In the genomic region with DNA sequence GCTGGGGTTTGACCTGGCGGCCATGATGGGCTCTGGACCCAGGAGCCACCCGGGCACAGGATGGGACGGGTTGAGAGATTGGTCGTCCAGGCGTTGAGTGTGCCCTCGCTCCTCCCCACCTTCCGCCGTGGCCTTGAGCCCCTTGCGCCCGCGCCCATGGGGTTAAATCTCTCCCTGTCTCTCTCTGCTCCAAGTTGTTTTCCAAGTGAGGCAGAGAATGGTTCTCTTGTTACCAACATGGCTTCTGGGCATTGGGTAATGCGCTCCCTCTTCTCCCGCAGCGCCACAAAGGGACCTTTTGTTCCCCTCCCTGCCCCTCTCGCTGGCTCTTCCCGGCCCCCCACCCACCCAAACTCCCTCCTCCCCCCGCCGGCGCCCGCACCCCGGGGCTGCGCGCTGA, we compare ENCODE assay signal across 25 cellular contexts. TPM values are rescaled to one million over a fixed set of nuclear protein-coding genes. Genes with fewer than 3 reads are reported as not detected.
DNase-seq lines count a peak whose midpoint lies in the region; ATAC-seq and TF ChIP-seq lines count a peak whose summit lies in the region.
"Had no signal": no experiment of that assay in that cellular context is flagged by ENCODE, and none has a peak within 500 bp of the region (broad histone marks: within the 10 kb centered on the region; RNA-seq: fewer than 3 reads in every experiment).

No MANE protein-coding gene starts in this region.

- H4K12ac ChIP-seq in trophoblast cell (ENCODE audit: low read depth, low read length): no peak overlapping the region

- H3K9ac ChIP-seq in SK-N-SH (no peak overlapping the region), trophoblast cell (ENCODE audit: low read length) (no peak overlapping the region)
- H3K9ac ChIP-seq: parathyroid adenoma had no signal

- no peak for TF ChIP-seq EP300 in SK-N-SH (IDR thresholded peaks at IDR 0.05; ENCODE audit: borderline replicate concordance in 1 of 2, low read depth in 1 of 2, low read length in 1 of 2)

- H3K79me2 ChIP-seq in SK-N-SH (ENCODE audit: insufficient read depth): no peaks in the 10 kb centered on the region
- peaks cover 3% of the 10 kb centered on the region for H3K79me2 ChIP-seq in trophoblast cell (ENCODE audit: control insufficient read depth, insufficient read depth, low read length, poor library complexity)
- H3K79me2 ChIP-seq: parathyroid adenoma had no signal

- no peak overlapping the region for H3K14ac ChIP-seq in trophoblast cell (ENCODE audit: low read length)

- CTCF ChIA-PET in SK-N-SH (lab: Yijun Ruan, JAX): no interaction called here

- H3K4ac ChIP-seq in trophoblast cell (ENCODE audit: low read depth, low read length): no peak overlapping the region

- no peak overlapping the region for H2AFZ ChIP-seq in SK-N-SH (ENCODE audit: low read depth)
- H2AFZ ChIP-seq in trophoblast cell (ENCODE audit: insufficient read depth, low read length, poor library complexity): no peak overlapping the region
- H2AFZ ChIP-seq: parathyroid adenoma had no signal

- POLR2A ChIA-PET in SK-N-SH (lab: Yijun Ruan, JAX): no interaction called here

- intact Hi-C loops in tibial artery (cut with DNase I; ENCODE audit: low total_unique reads): no loop called here

- H3K23ac ChIP-seq in trophoblast cell (ENCODE audit: low read length): no peak overlapping the region

- TF ChIP-seq CTCF in SK-N-SH (IDR thresholded peaks at IDR 0.05): no peak
- TF ChIP-seq CTCF in tibial artery (IDR thresholded peaks at IDR 0.05): no peak

- no peak overlapping the region for H3K4me3 ChIP-seq in SK-N-SH (ENCODE audit: low read depth in 2 of 2, low read length in 1 of 2)
- no peak overlapping the region for H3K4me3 ChIP-seq in trophoblast cell (ENCODE audit: low read depth, low read length)
- H3K4me3 ChIP-seq in tibial artery: no peak overlapping the region
- H3K4me3 ChIP-seq: adrenal gland, lower lobe of right lung, Peyer's patch, SK-N-MC had no signal

- H3K4me1 ChIP-seq in SK-N-SH (ENCODE audit: control insufficient read depth in 1 of 2, insufficient read depth in 2 of 2, low read depth in 1 of 2, low read length in 1 of 2) (peaks cover 0 to 4% of the 10 kb centered on the region in 2 experiments; a peak in 1 of 4 replicates), trophoblast cell (ENCODE audit: control insufficient read depth in 1 of 2, insufficient read depth in 2 of 2, low read length in 2 of 2) (peaks cover 21 to 32% of the 10 kb centered on the region in 2 experiments), tibial artery (peaks cover 0 to 38% (median 28%) of the 10 kb centered on the region in 4 donors)
- H3K4me1 ChIP-seq: parathyroid adenoma had no signal

- H3K27ac ChIP-seq in SK-N-SH (ENCODE audit: low read depth in 2 of 2, low read length in 1 of 2) (no peak overlapping the region), trophoblast cell (ENCODE audit: low read depth, low read length) (no peak overlapping the region), tibial artery (peak overlapping the region; percentile 54 to 71)
- H3K27ac ChIP-seq: 22Rv1, lower lobe of right lung, SK-N-MC had no signal

- H3K79me1 ChIP-seq in trophoblast cell (ENCODE audit: low read length): peaks cover 12% of the 10 kb centered on the region

- H2BK12ac ChIP-seq in trophoblast cell (ENCODE audit: low read length): peak overlapping the region; percentile 21

- H4K20me1 ChIP-seq in SK-N-SH (ENCODE audit: insufficient read depth): no peaks in the 10 kb centered on the region

- DNase-seq in SK-N-SH (peak; percentile 5), foreskin melanocyte (peak; percentile 98), trophoblast cell (no peak), tibial artery (no peak)
- no peak for DNase-seq in stimulated activated CD4-positive, alpha-beta T cell treated with anti-CD3 and anti-CD28 coated beads, Interleukin-2, amount 100 ng/mL, for 48 hours
- DNase-seq: activated gamma-delta T cell; adrenal gland; AML-193; central memory CD4-positive, alpha-beta T cell; COR-L47; erythroblast; HFFc6; KBM-7; lower lobe of right lung; MV-4-11; NCI-H187 treated with DMSO at 0.1 percent for 48 hours; NCI-H2227 treated with DMSO at 0.1 percent for 48 hours; Peyer's patch; stimulated activated CD4-positive, alpha-beta T cell treated with anti-CD3 and anti-CD28 coated beads, Interleukin-4, amount 100 ng/mL, for 4 hours had no signal

- no peak overlapping the region for H2BK120ac ChIP-seq in trophoblast cell (ENCODE audit: insufficient read depth, low read length, poor library complexity)

- H4K91ac ChIP-seq in trophoblast cell (ENCODE audit: low read depth, low read length): no peak overlapping the region

- no peak overlapping the region for H2AK5ac ChIP-seq in trophoblast cell (ENCODE audit: low read length)

- ATAC-seq in SK-N-SH treated with all-trans-retinoic acid at 6 μM for 48 hours: no peak
- no peak for ATAC-seq in HG02798 (IDR thresholded peaks at IDR 0.05; ENCODE audit: poor library complexity, unreplicated experiment)
- ATAC-seq in HG03175 (IDR thresholded peaks at IDR 0.05; ENCODE audit: unreplicated experiment): no peak
- ATAC-seq: lower lobe of right lung had no signal

- H3K9me3 ChIP-seq in SK-N-SH: no peaks in the 10 kb centered on the region
- H3K9me3 ChIP-seq in trophoblast cell (ENCODE audit: insufficient read depth, low read depth, low read length): peaks cover 2% of the 10 kb centered on the region
- H3K9me3 ChIP-seq in tibial artery: no peaks in the 10 kb centered on the region
- H3K9me3 ChIP-seq: adrenal gland, lower lobe of right lung, Peyer's patch had no signal

- 80% methylated on average over 8 of the region's 23 CpGs for WGBS in SK-N-SH (ENCODE audit: low lambda C conversion rate)
- no CpG with 5 or more reads among the region's 23 CpGs for WGBS in trophoblast cell (ENCODE audit: extremely low coverage, insufficient coverage, insufficient read length)

- H3K4me2 ChIP-seq in SK-N-SH (no peak overlapping the region), trophoblast cell (ENCODE audit: low read length) (no peak overlapping the region)

- no peak overlapping the region for H4K8ac ChIP-seq in trophoblast cell (ENCODE audit: low read depth, low read length)

- H3K36me3 ChIP-seq in SK-N-SH (replicated peaks in 1 of 2; ENCODE audit: control insufficient read depth in 1 of 2, insufficient read depth in 2 of 2, low read length in 1 of 2) (no peaks in the 10 kb centered on the region), trophoblast cell (ENCODE audit: control insufficient read depth in 1 of 2, insufficient read depth in 2 of 2, low read length in 2 of 2) (no peaks in the 10 kb centered on the region), tibial artery (no peaks in the 10 kb centered on the region)
- H3K36me3 ChIP-seq: adrenal gland, lower lobe of right lung, Peyer's patch had no signal

- H3K27me3 ChIP-seq in SK-N-SH (ENCODE audit: insufficient read depth) (no peaks in the 10 kb centered on the region), trophoblast cell (ENCODE audit: insufficient read depth, low read length) (no peaks in the 10 kb centered on the region), tibial artery (no peaks in the 10 kb centered on the region)
- H3K27me3 ChIP-seq: adrenal gland, Peyer's patch had no signal

- no peak for TF ChIP-seq RAD21 in SK-N-SH (IDR thresholded peaks at IDR 0.05; ENCODE audit: low read length)

- no peak overlapping the region for H3K18ac ChIP-seq in trophoblast cell (ENCODE audit: low read length)

- no peaks in the 10 kb centered on the region for H3F3A ChIP-seq in SK-N-SH (replicated peaks; ENCODE audit: insufficient read depth)

- H3K9me2 ChIP-seq in SK-N-SH: no peaks in the 10 kb centered on the region

- H2BK5ac ChIP-seq in trophoblast cell (ENCODE audit: low read depth, low read length, poor library complexity): no peak overlapping the region

TF ChIP-seq in SK-N-SH, 30 proteins besides CTCF, POLR2A, EP300 and RAD21 (continues in another document):
- TF ChIP-seq CHD2 (IDR thresholded peaks at IDR 0.05; ENCODE audit: low read length, partially characterized antibody): no peak
- TF ChIP-seq, protein P1, sequence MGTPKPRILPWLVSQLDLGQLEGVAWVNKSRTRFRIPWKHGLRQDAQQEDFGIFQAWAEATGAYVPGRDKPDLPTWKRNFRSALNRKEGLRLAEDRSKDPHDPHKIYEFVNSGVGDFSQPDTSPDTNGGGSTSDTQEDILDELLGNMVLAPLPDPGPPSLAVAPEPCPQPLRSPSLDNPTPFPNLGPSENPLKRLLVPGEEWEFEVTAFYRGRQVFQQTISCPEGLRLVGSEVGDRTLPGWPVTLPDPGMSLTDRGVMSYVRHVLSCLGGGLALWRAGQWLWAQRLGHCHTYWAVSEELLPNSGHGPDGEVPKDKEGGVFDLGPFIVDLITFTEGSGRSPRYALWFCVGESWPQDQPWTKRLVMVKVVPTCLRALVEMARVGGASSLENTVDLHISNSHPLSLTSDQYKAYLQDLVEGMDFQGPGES (IDR thresholded peaks at IDR 0.05; ENCODE audit: low read depth, low read length): no peak

TF ChIP-seq in SK-N-SH treated with all-trans-retinoic acid at 6 μM for 48 hours, 23 proteins besides CTCF, POLR2A, EP300 and RAD21 (continues in another document):
- TF ChIP-seq SNAI2 (CRISPR knock-in tag; IDR thresholded peaks at IDR 0.05): no peak
- TF ChIP-seq, protein P2, sequence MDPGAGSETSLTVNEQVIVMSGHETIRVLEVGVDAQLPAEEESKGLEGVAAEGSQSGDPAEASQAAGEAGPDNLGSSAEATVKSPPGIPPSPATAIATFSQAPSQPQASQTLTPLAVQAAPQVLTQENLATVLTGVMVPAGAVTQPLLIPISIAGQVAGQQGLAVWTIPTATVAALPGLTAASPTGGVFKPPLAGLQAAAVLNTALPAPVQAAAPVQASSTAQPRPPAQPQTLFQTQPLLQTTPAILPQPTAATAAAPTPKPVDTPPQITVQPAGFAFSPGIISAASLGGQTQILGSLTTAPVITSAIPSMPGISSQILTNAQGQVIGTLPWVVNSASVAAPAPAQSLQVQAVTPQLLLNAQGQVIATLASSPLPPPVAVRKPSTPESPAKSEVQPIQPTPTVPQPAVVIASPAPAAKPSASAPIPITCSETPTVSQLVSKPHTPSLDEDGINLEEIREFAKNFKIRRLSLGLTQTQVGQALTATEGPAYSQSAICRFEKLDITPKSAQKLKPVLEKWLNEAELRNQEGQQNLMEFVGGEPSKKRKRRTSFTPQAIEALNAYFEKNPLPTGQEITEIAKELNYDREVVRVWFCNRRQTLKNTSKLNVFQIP (CRISPR knock-in tag; IDR thresholded peaks at IDR 0.05; ENCODE audit: borderline replicate concordance, low read depth): no peak
- TF ChIP-seq ZNF70 (CRISPR knock-in tag; IDR thresholded peaks at IDR 0.05): no peak

RNA-seq across cellular contexts. Expression of a gene that starts 18.8 kb away (rescaled TPM):
- polyA plus RNA-seq in SK-N-SH (2012; rRNA removed): 36.8 and 42.8 TPM in 2 replicates
- polyA plus RNA-seq in SK-N-SH (2012; cell fraction: cytosol; rRNA removed): 18.4 and 21.9 TPM in 2 replicates
- polyA plus RNA-seq in SK-N-SH (2012; cell fraction: nucleus; rRNA removed): 147 and 161 TPM in 2 replicates
- polyA plus RNA-seq in trophoblast cell (2013): 13.7 TPM in 2 replicates

RNA-seq across cellular contexts. Expression of a gene that starts 45.6 kb away (rescaled TPM):
- not detected in 2 replicates for polyA plus RNA-seq in SK-N-SH (2012; rRNA removed)
- not detected in 2 replicates for polyA plus RNA-seq in SK-N-SH (2012; cell fraction: cytosol; rRNA removed)
- polyA plus RNA-seq in SK-N-SH (2012; cell fraction: nucleus; rRNA removed): not detected in 2 replicates
- polyA plus RNA-seq in trophoblast cell (2013): 0.22 TPM in 1 of 2 replicates, not detected in the other

RNA-seq across cellular contexts. Expression of a gene that starts 54.1 kb away (rescaled TPM):
- not detected in 2 replicates for polyA plus RNA-seq in SK-N-SH (2012; rRNA removed)
- polyA plus RNA-seq in SK-N-SH (2012; cell fraction: cytosol; rRNA removed): not detected in 2 replicates
- polyA plus RNA-seq in SK-N-SH (2012; cell fraction: nucleus; rRNA removed): not detected in 2 replicates
- polyA plus RNA-seq in trophoblast cell (2013): 0.10 and 0.15 TPM in 2 replicates

Comparison
In these comparisons a context has a peak if more than half of its experiments do, and no peak if none do; other contexts are left out.
1. DNase-seq: peak in SK-N-SH (single experiment) and foreskin melanocyte (single experiment); none in trophoblast cell (0 of 2), tibial artery (0 of 2) and stimulated activated CD4-positive, alpha-beta T cell treated with anti-CD3 and anti-CD28 coated beads, Interleukin-2, amount 100 ng/mL, for 48 hours (0 of 2).
2. H3K27ac ChIP-seq: peak in tibial artery (2 of 2); none in SK-N-SH (0 of 2) and trophoblast cell (single experiment).